Comparison of ENCODE assay signal across 11 cellular contexts in the genomic region with DNA sequence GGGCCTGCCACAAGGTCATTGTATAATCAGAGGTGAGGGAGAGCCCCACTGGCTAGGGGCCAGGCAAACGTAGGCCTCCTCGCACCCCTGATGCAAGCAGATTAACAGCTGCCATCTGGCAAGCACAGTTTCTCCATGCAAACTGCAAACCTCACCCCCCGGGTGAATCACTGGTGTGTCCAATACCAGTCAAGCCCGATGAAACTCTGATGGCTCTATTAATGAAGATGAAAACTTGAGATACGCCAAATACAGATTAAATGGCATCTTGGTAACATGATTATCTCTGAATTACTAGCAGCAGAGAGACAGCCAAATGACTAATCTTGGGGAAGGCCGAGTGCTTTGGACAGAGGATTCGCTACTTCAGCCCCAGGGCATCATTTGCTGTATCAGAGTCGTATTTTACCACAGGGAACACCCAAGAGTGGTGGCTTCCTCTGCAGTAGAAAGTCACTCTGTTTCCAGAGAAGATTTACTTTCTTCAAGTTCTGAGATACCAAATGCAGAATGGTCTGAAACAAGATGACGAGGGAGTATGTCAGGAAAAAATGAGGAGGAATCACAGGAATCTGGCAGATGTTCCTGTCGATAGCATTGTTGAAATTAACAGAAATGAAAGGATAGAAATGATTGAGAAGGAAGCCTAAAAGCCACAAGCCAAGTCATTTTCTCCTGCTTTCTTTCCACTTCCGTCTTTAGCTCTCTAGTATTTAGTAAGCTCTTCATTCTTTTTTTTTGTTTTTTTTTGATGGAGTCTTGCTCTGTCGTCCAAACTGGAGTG.
DNase-seq lines count a peak whose midpoint lies in the region; ATAC-seq and TF ChIP-seq lines count a peak whose summit lies in the region.
"Had no signal": no experiment of that assay in that cellular context is flagged by ENCODE, and none has a peak within 500 bp of the region (broad histone marks: within the 10 kb centered on the region; RNA-seq: fewer than 3 reads in every experiment).

No MANE protein-coding gene starts in this region.

- no peaks in the 10 kb centered on the region for H3K9me3 Mint-ChIP-seq in nephron
- H3K9me3 Mint-ChIP-seq in neural progenitor cell: no peaks in the 10 kb centered on the region
- H3K9me3 Mint-ChIP-seq in T-helper 2 cell treated with Interferon-gamma antibody and Interleukin-4, amounts not matched to agents 5 μg/mL and 100 μg/mL, for 36 hours: no peaks in the 10 kb centered on the region

- H3K4me3 Mint-ChIP-seq in nephron: no peak overlapping the region
- H3K4me3 Mint-ChIP-seq in neural progenitor cell: no peak overlapping the region
- no peak overlapping the region for H3K4me3 Mint-ChIP-seq in T-helper 2 cell treated with Interferon-gamma antibody and Interleukin-4, amounts not matched to agents 5 μg/mL and 100 μg/mL, for 36 hours
- H3K4me3 Mint-ChIP-seq: T-helper 1 cell treated with Interleukin-12 subunit alpha and Interleukin-12 subunit beta and Interleukin-4 antibody, amounts not matched to agents 30 μg/mL and 1 μg/mL, for 36 hours had no signal

- no peak overlapping the region for H3K4me3 ChIP-seq in neural progenitor cell
- no peak overlapping the region for H3K4me3 ChIP-seq in Karpas-422 (ENCODE audit: low read length)

- ATAC-seq in GM18498 (IDR thresholded peaks at IDR 0.05; ENCODE audit: unreplicated experiment) (peak; percentile 70), HG02884 (IDR thresholded peaks at IDR 0.05; ENCODE audit: unreplicated experiment) (peak; percentile 69)

- H3K4me1 Mint-ChIP-seq in nephron: peaks cover 18% of the 10 kb centered on the region
- peaks cover 2% of the 10 kb centered on the region for H3K4me1 Mint-ChIP-seq in neural progenitor cell
- H3K4me1 Mint-ChIP-seq in T-helper 2 cell treated with Interferon-gamma antibody and Interleukin-4, amounts not matched to agents 5 μg/mL and 100 μg/mL, for 36 hours (ENCODE audit: low read depth): no peaks in the 10 kb centered on the region

- no peaks in the 10 kb centered on the region for H3K4me1 ChIP-seq in neural progenitor cell
- no peaks in the 10 kb centered on the region for H3K4me1 ChIP-seq in Karpas-422 (ENCODE audit: low read length)

- H3K9me3 ChIP-seq in neural progenitor cell (ENCODE audit: low read depth) (no peaks in the 10 kb centered on the region), Karpas-422 (ENCODE audit: low read length) (peaks cover 26% of the 10 kb centered on the region)
- H3K9me3 ChIP-seq: neutrophil had no signal

- no peaks in the 10 kb centered on the region for H3K9me2 ChIP-seq in Karpas-422 (replicated peaks; ENCODE audit: insufficient read depth, low read length)

- H2AFZ ChIP-seq in neural progenitor cell (replicated peaks) (no peak overlapping the region), Karpas-422 (ENCODE audit: low read length) (no peak overlapping the region)

- TF ChIP-seq CTCF in nephron (IDR thresholded peaks at IDR 0.05; ENCODE audit: unreplicated experiment in 3 of 3): no peak
- TF ChIP-seq CTCF in neural progenitor cell (IDR thresholded peaks at IDR 0.05): no peak

- peak overlapping the region; percentile 33 to 67 (median 62) for H3K27ac Mint-ChIP-seq in nephron
- no peak overlapping the region for H3K27ac Mint-ChIP-seq in neural progenitor cell
- no peak overlapping the region for H3K27ac Mint-ChIP-seq in T-helper 2 cell treated with Interferon-gamma antibody and Interleukin-4, amounts not matched to agents 5 μg/mL and 100 μg/mL, for 36 hours
- H3K27ac Mint-ChIP-seq: T-helper 1 cell treated with Interleukin-12 subunit alpha and Interleukin-12 subunit beta and Interleukin-4 antibody, amounts not matched to agents 30 μg/mL and 1 μg/mL, for 36 hours had no signal

- no peaks in the 10 kb centered on the region for H3F3A ChIP-seq in neural progenitor cell (ENCODE audit: low read depth)

- H3K4me2 ChIP-seq in neural progenitor cell: no peak overlapping the region
- no peak overlapping the region for H3K4me2 ChIP-seq in Karpas-422 (ENCODE audit: low read depth, low read length, poor library complexity, severe bottlenecking)

- H3K27me3 ChIP-seq in neural progenitor cell (no peaks in the 10 kb centered on the region), Karpas-422 (ENCODE audit: low read length) (no peaks in the 10 kb centered on the region)
- H3K27me3 ChIP-seq: neutrophil had no signal

- DNase-seq in SK-N-DZ (ENCODE audit: low spot score): peak; percentile 47
- DNase-seq in neural progenitor cell (ENCODE audit: low spot score): no peak
- DNase-seq in stimulated activated CD4-positive, alpha-beta T cell treated with anti-CD3 and anti-CD28 coated beads, Interleukin-4, amount 100 ng/mL, for 4 hours: no peak
- no peak for DNase-seq in T-helper 2 cell treated with Interferon-gamma antibody and Interleukin-4, amounts not matched to agents 5 μg/mL and 100 μg/mL, for 36 hours (ENCODE audit: low spot score)
- no peak for DNase-seq in Karpas-422
- DNase-seq: NCI-H345 had no signal

- H3K27ac ChIP-seq in neural progenitor cell (no peak overlapping the region), Karpas-422 (ENCODE audit: low read length) (no peak overlapping the region)
- H3K27ac ChIP-seq: neutrophil had no signal

- H3K36me3 ChIP-seq in neural progenitor cell: no peaks in the 10 kb centered on the region
- H3K36me3 ChIP-seq in Karpas-422 (ENCODE audit: insufficient read depth, low read length): no peaks in the 10 kb centered on the region
- H3K36me3 ChIP-seq: neutrophil had no signal

- H3K27me3 Mint-ChIP-seq in nephron (ENCODE audit: low read depth): no peaks in the 10 kb centered on the region
- peaks cover 2% of the 10 kb centered on the region for H3K27me3 Mint-ChIP-seq in neural progenitor cell (ENCODE audit: insufficient read depth, low read depth)
- no peaks in the 10 kb centered on the region for H3K27me3 Mint-ChIP-seq in T-helper 2 cell treated with Interferon-gamma antibody and Interleukin-4, amounts not matched to agents 5 μg/mL and 100 μg/mL, for 36 hours (ENCODE audit: low read depth)

- no peak overlapping the region for H3K9ac ChIP-seq in neural progenitor cell
- no peak overlapping the region for H3K9ac ChIP-seq in Karpas-422 (ENCODE audit: low read length)

- H3K36me3 Mint-ChIP-seq in nephron (ENCODE audit: low read depth) (peaks cover 37% of the 10 kb centered on the region), neural progenitor cell (no peaks in the 10 kb centered on the region)
- no peaks in the 10 kb centered on the region for H3K36me3 Mint-ChIP-seq in T-helper 2 cell treated with Interferon-gamma antibody and Interleukin-4, amounts not matched to agents 5 μg/mL and 100 μg/mL, for 36 hours (ENCODE audit: low read depth)

- H4K20me1 ChIP-seq in neural progenitor cell (ENCODE audit: low read depth) (no peaks in the 10 kb centered on the region), Karpas-422 (ENCODE audit: insufficient read depth, low read depth, low read length) (no peaks in the 10 kb centered on the region)

- H3K79me2 ChIP-seq in neural progenitor cell (ENCODE audit: low read depth): no peaks in the 10 kb centered on the region
- H3K79me2 ChIP-seq in Karpas-422 (ENCODE audit: low read length): no peaks in the 10 kb centered on the region

Comparison
In these comparisons a context has a peak if more than half of its experiments do, and no peak if none do; other contexts are left out.
1. H3K27ac Mint-ChIP-seq: peak in nephron (3 of 3); none in neural progenitor cell (single experiment) and T-helper 2 cell treated with Interferon-gamma antibody and Interleukin-4, amounts not matched to agents 5 μg/mL and 100 μg/mL, for 36 hours (single experiment).